Comparison of ENCODE assay signal across 8 cellular contexts in genomic region chr1:8816831-8817412, GRCh38. TPM values are rescaled to one million over a fixed set of nuclear protein-coding genes. Genes with fewer than 3 reads are reported as not detected.
DNase-seq lines count a peak whose midpoint lies in the region; ATAC-seq and TF ChIP-seq lines count a peak whose summit lies in the region.

No MANE protein-coding gene starts in this region.

- no peak for TF ChIP-seq CTCF in mucosa of descending colon (IDR thresholded peaks at IDR 0.05)
- no peak for TF ChIP-seq CTCF in testis (IDR thresholded peaks at IDR 0.05)

- H3K36me3 Mint-ChIP-seq in activated CD4-positive, alpha-beta memory T cell treated with anti-CD3 and anti-CD28 coated beads for 36 hours, result no peaks in the 10 kb centered on the region

- H3K27ac Mint-ChIP-seq in activated CD4-positive, alpha-beta memory T cell treated with anti-CD3 and anti-CD28 coated beads for 36 hours, result peak overlapping the region; percentile 91

- peak overlapping the region; percentile 86 for H3K4me3 Mint-ChIP-seq in activated CD4-positive, alpha-beta memory T cell treated with anti-CD3 and anti-CD28 coated beads for 36 hours

- peak overlapping the region; percentile 74 for H3K9ac ChIP-seq in endocrine pancreas (ENCODE audit: control insufficient read depth, insufficient read depth, low read length)

- TF ChIP-seq POLR2A in testis (IDR thresholded peaks at IDR 0.05), result no peak

- ATAC-seq in HG03439 (IDR thresholded peaks at IDR 0.05; ENCODE audit: unreplicated experiment) (peak; percentile 17), mucosa of descending colon (peak; percentile 54), GM21360 (IDR thresholded peaks at IDR 0.05; ENCODE audit: unreplicated experiment) (no peak)

- 0 to 2% methylated on average over 29 to 41 of the region's 41 CpGs for WGBS in testis, 2 donors

- peak overlapping the region; percentile 93 to 98 for H3K27ac ChIP-seq in testis

- intact Hi-C loops in activated CD4-positive, alpha-beta memory T cell treated with anti-CD3 and anti-CD28 coated beads for 36 hours (cut with micrococcal nuclease), result loop anchor here (2.0 to 5.0 kb wide), 4 partner anchors 32 to 310 kb away; partner anchors contain the start of gene GPR157
- intact Hi-C loops in mucosa of descending colon (cut with DNase I, micrococcal nuclease) (no loop called here), testis (cut with DNase I; ENCODE audit: low total_unique reads) (no loop called here)

- H3K4me3 ChIP-seq in endocrine pancreas (ENCODE audit: control insufficient read depth, insufficient read depth, low read length) (peak overlapping the region; percentile 88), mucosa of descending colon (peak overlapping the region; percentile 75), testis (peak overlapping the region; percentile 93 to 98)

- DNase-seq in NCI-H2227 (lab: John Stamatoyannopoulos, UW; ENCODE audit: unreplicated experiment), result peak; percentile 52
- DNase-seq in NCI-H2227 treated with DMSO at 0.1 percent for 48 hours (lab: John Stamatoyannopoulos, UW), result no peak
- peak; percentile 33 for DNase-seq in activated CD4-positive, alpha-beta memory T cell treated with anti-CD3 and anti-CD28 coated beads for 36 hours
- DNase-seq in mucosa of descending colon, result peak; percentile 50 to 66 (median 63)
- peak; percentile 58 for DNase-seq in testis

- H3K9me3 ChIP-seq in endocrine pancreas (ENCODE audit: control insufficient read depth, low read length) (no peaks in the 10 kb centered on the region), mucosa of descending colon (no peaks in the 10 kb centered on the region), testis (no peaks in the 10 kb centered on the region)

- CTCF ChIA-PET in activated CD4-positive, alpha-beta memory T cell treated with anti-CD3 and anti-CD28 coated beads for 36 hours (lab: Charles Lee), result interaction anchor here (1.0 to 3.4 kb wide), 2 partner anchors 32 to 306 kb away, joined by 3 to 18 read pairs; no protein-coding TSS in a partner anchor

- H3K4me1 Mint-ChIP-seq in activated CD4-positive, alpha-beta memory T cell treated with anti-CD3 and anti-CD28 coated beads for 36 hours (ENCODE audit: low read depth), result peaks cover 47% of the 10 kb centered on the region

- POLR2A ChIA-PET in activated CD4-positive, alpha-beta memory T cell treated with anti-CD3 and anti-CD28 coated beads for 36 hours (lab: Charles Lee), result interaction anchor here (1.0 to 1.5 kb wide), 4 partner anchors 49 to 151 kb away, joined by 3 to 5 read pairs (median 4); no protein-coding TSS in a partner anchor

- peaks cover 12% of the 10 kb centered on the region for H3K4me1 ChIP-seq in endocrine pancreas (ENCODE audit: control insufficient read depth, insufficient read depth, low read length)
- peaks cover 8% of the 10 kb centered on the region for H3K4me1 ChIP-seq in mucosa of descending colon (ENCODE audit: low read depth)
- H3K4me1 ChIP-seq in testis, result peaks cover 22% of the 10 kb centered on the region

- H3K27me3 ChIP-seq in endocrine pancreas (ENCODE audit: control insufficient read depth, insufficient read depth, low read length) (no peaks in the 10 kb centered on the region), testis (no peaks in the 10 kb centered on the region)

- peaks cover 4% of the 10 kb centered on the region for H3K27me3 Mint-ChIP-seq in activated CD4-positive, alpha-beta memory T cell treated with anti-CD3 and anti-CD28 coated beads for 36 hours

- no peaks in the 10 kb centered on the region for H3K9me3 Mint-ChIP-seq in activated CD4-positive, alpha-beta memory T cell treated with anti-CD3 and anti-CD28 coated beads for 36 hours

- H3K36me3 ChIP-seq in endocrine pancreas (ENCODE audit: control insufficient read depth, insufficient read depth, low read length) (no peaks in the 10 kb centered on the region), mucosa of descending colon (ENCODE audit: low read depth) (no peaks in the 10 kb centered on the region), testis (ENCODE audit: low read depth, missing control alignments) (no peaks in the 10 kb centered on the region)

RNA-seq across cellular contexts. Expression of gene RERE, which starts 0.5 kb away (rescaled TPM):
- 10 to 100 TPM; 45.0 to 50.5 TPM for total RNA-seq in activated CD4-positive, alpha-beta memory T cell treated with anti-CD3 and anti-CD28 coated beads for 36 hours
- total RNA-seq in mucosa of descending colon (100 to 1,000 TPM in 2 of 3 donors, 10 to 100 TPM in 1; 99.5 to 204 (median 174) TPM), testis (100 to 1,000 TPM; 203 to 229 TPM)
- polyA plus RNA-seq in testis (ENCODE audit: insufficient read depth, low read depth, low replicate concordance), result 90.8 TPM
